7 cellular contexts compared by ENCODE assay signal in the genomic region with DNA sequence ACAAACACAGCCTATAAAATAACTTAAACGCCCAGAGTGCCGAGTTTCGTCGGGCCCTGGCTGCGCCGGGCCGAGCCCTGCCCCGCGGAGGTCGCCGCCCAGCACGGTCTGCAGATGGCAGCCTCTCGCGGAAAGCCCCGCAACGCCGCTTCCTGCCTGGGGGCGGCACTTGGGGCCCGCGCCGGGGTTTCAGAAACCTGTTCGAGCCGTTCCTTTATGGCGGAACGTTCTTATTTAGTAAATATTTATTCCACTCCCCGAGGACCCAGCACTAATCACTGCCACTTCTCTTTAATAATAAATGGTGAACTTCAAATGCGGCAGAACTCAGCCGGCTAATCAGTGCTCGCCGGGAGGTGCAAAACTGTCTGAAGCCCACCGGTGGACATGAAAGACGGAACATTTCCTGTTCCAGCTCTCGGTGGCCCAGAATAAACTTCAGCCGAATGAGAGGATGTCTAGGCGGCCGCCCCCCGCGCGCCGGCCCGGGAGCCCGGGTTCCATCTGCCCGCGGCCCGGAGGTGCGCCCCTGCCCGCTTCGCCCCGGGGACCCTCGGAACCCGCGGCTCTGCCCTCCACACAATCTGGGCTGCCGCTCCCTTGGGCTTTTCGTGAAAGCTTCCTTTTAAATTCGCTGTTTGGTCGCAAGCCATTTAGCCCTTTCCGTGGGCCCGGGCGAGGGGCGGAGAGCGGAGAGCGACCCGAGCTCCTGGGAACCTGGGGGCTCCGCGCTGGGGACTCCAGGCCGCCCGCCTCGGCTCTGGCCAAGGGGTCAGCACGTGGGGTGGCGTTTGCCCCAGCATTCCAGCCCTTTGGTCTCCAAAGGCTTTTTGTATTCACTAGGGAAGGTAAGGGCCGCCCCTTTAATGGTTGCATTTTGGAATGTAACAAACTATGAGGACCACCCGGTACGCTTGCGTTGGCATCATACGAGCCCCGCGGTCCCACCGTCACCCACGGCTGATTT.
A peak's percentile ranks its signal among the peaks of the same experiment; 100 is the strongest.
DNase-seq lines count a peak whose midpoint lies in the region; ATAC-seq and TF ChIP-seq lines count a peak whose summit lies in the region.

No MANE protein-coding gene starts in this region.

- peaks cover 8% of the 10 kb centered on the region for H3K4me1 ChIP-seq in HAP-1
- H3K4me1 ChIP-seq in MM.1S (ENCODE audit: low read length), result peaks cover 27% of the 10 kb centered on the region

- no peaks in the 10 kb centered on the region for H3K9me3 Mint-ChIP-seq in WTC11
- H3K9me3 Mint-ChIP-seq in central memory CD8-positive, alpha-beta T cell, result no peaks in the 10 kb centered on the region

- POLR2A ChIA-PET in WTC11 (lab: Charles Lee), result interaction anchor here (1.0 kb wide), 1 partner anchor 415 kb away, joined by 3 read pairs; no protein-coding TSS in a partner anchor

- peaks cover 16% of the 10 kb centered on the region for H3K27me3 ChIP-seq in HAP-1 (ENCODE audit: low read depth)
- no peaks in the 10 kb centered on the region for H3K27me3 ChIP-seq in MM.1S (replicated peaks; ENCODE audit: insufficient read depth, low read length)

- peak overlapping the region; percentile 92 for H2AFZ ChIP-seq in MM.1S (ENCODE audit: low read length)

- H3K9me3 ChIP-seq in HAP-1 (no peaks in the 10 kb centered on the region), MM.1S (replicated peaks; ENCODE audit: insufficient read depth, low read length) (no peaks in the 10 kb centered on the region)

- peak overlapping the region; percentile 87 for H3K9ac ChIP-seq in MM.1S (ENCODE audit: low read length)

- H3F3A ChIP-seq in MM.1S (ENCODE audit: insufficient read depth, low read length), result peaks cover 19% of the 10 kb centered on the region

- CTCF ChIA-PET in WTC11 (lab: Charles Lee), result interaction anchor here (0.6 to 2.3 kb wide), 10 partner anchors 11 to 1472 kb away, joined by 3 to 20 read pairs (median 4); no protein-coding TSS in a partner anchor

- no peaks in the 10 kb centered on the region for H3K9me2 ChIP-seq in MM.1S (replicated peaks; ENCODE audit: insufficient read depth, low read length)

- H3K79me2 ChIP-seq in MM.1S (ENCODE audit: low read length), result no peaks in the 10 kb centered on the region

- DNase-seq in HAP-1 (ENCODE audit: low spot score in 2 of 2) (peak; percentile 28 to 80), MM.1S (peak; percentile 93), WTC11 (ENCODE audit: low spot score) (peak; percentile 85), left colon (peak; percentile 66 to 81)
- peak; percentile 25 to 33 for DNase-seq in central memory CD8-positive, alpha-beta T cell (ENCODE audit: low spot score in 2 of 2)
- DNase-seq in stimulated activated CD4-positive, alpha-beta T cell treated with anti-CD3 and anti-CD28 coated beads, Interleukin-4, amount 100 ng/mL, for 4 hours, result peak; percentile 45 to 46

- H4K20me1 ChIP-seq in MM.1S (ENCODE audit: insufficient read depth, low read length), result no peaks in the 10 kb centered on the region

- in situ Hi-C loops in HAP-1 (cut with MboI; ENCODE audit: low sequenced_read_pairs), result no loop called here

- H3K4me3 ChIP-seq in HAP-1, result peak overlapping the region; percentile 28
- H3K4me3 ChIP-seq in MM.1S (ENCODE audit: low read length), result peak overlapping the region; percentile 72

- ATAC-seq in WTC11 (peak; percentile 89), left colon (peak; percentile 83)
- peak; percentile 82 for ATAC-seq in central memory CD8-positive, alpha-beta T cell (replicated peaks; ENCODE audit: extremely low read depth, poor library complexity, severe bottlenecking)

- intact Hi-C loops in left colon (cut with DNase I, micrococcal nuclease), result loop anchor here in 1 of 2 donors (10.0 kb wide), 1 partner anchor 978 kb away; no protein-coding TSS in a partner anchor

- peak overlapping the region; percentile 89 for H3K27ac ChIP-seq in MM.1S (ENCODE audit: low read length)

- H3K36me3 Mint-ChIP-seq in WTC11, result no peaks in the 10 kb centered on the region
- H3K36me3 Mint-ChIP-seq in central memory CD8-positive, alpha-beta T cell (ENCODE audit: insufficient read depth), result no peaks in the 10 kb centered on the region

- H3K4me2 ChIP-seq in MM.1S (ENCODE audit: low read depth, low read length), result peak overlapping the region; percentile 92

- H3K4me1 Mint-ChIP-seq in WTC11, result peaks cover 11% of the 10 kb centered on the region
- peaks cover 9% of the 10 kb centered on the region for H3K4me1 Mint-ChIP-seq in central memory CD8-positive, alpha-beta T cell

- H3K36me3 ChIP-seq in HAP-1 (replicated peaks), result no peaks in the 10 kb centered on the region
- no peaks in the 10 kb centered on the region for H3K36me3 ChIP-seq in MM.1S (replicated peaks; ENCODE audit: insufficient read depth, low read length)

- H3K4me3 Mint-ChIP-seq in WTC11, result peak overlapping the region; percentile 79
- H3K4me3 Mint-ChIP-seq in central memory CD8-positive, alpha-beta T cell, result peak overlapping the region; percentile 66

- H3K27ac Mint-ChIP-seq in WTC11, result peak overlapping the region; percentile 76; the same call in 1 of the 2 replicates
- H3K27ac Mint-ChIP-seq in central memory CD8-positive, alpha-beta T cell (ENCODE audit: low read depth), result no peak overlapping the region

- TF ChIP-seq CTCF in GM12873 (IDR thresholded peaks at IDR 0.05; ENCODE audit: insufficient read depth, low read depth, low read length, missing control alignments) (peak; percentile 21), MM.1S (IDR thresholded peaks at IDR 0.05; ENCODE audit: low read length) (peak; percentile 48), WTC11 (IDR thresholded peaks at IDR 0.05) (no peak; the same call in 1 of the 2 replicates)

- no peaks in the 10 kb centered on the region for H3K27me3 Mint-ChIP-seq in WTC11 (ENCODE audit: low read depth)
- H3K27me3 Mint-ChIP-seq in central memory CD8-positive, alpha-beta T cell, result peaks cover 41% of the 10 kb centered on the region

TF ChIP-seq in WTC11, 78 proteins besides CTCF, POLR2A, EP300 and RAD21 (continues in another document):
- TF ChIP-seq, protein P1, sequence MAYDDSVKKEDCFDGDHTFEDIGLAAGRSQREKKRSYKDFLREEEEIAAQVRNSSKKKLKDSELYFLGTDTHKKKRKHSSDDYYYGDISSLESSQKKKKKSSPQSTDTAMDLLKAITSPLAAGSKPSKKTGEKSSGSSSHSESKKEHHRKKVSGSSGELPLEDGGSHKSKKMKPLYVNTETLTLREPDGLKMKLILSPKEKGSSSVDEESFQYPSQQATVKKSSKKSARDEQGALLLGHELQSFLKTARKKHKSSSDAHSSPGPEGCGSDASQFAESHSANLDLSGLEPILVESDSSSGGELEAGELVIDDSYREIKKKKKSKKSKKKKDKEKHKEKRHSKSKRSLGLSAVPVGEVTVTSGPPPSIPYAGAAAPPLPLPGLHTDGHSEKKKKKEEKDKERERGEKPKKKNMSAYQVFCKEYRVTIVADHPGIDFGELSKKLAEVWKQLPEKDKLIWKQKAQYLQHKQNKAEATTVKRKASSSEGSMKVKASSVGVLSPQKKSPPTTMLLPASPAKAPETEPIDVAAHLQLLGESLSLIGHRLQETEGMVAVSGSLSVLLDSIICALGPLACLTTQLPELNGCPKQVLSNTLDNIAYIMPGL (CRISPR knock-in tag; IDR thresholded peaks at IDR 0.05), result peak; percentile 83
- TF ChIP-seq, protein P2, sequence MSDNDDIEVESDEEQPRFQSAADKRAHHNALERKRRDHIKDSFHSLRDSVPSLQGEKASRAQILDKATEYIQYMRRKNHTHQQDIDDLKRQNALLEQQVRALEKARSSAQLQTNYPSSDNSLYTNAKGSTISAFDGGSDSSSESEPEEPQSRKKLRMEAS (CRISPR knock-in tag; IDR thresholded peaks at IDR 0.05), result peak; percentile 67
- TF ChIP-seq MYBL2 (CRISPR knock-in tag; IDR thresholded peaks at IDR 0.05), result 0 out of 2 replicates have a peak, but pooled peaks have one; percentile 34
- TF ChIP-seq OVOL2 (CRISPR knock-in tag; IDR thresholded peaks at IDR 0.05; ENCODE audit: borderline replicate concordance), result no peak
- TF ChIP-seq, protein P3, sequence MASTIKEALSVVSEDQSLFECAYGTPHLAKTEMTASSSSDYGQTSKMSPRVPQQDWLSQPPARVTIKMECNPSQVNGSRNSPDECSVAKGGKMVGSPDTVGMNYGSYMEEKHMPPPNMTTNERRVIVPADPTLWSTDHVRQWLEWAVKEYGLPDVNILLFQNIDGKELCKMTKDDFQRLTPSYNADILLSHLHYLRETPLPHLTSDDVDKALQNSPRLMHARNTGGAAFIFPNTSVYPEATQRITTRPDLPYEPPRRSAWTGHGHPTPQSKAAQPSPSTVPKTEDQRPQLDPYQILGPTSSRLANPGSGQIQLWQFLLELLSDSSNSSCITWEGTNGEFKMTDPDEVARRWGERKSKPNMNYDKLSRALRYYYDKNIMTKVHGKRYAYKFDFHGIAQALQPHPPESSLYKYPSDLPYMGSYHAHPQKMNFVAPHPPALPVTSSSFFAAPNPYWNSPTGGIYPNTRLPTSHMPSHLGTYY (CRISPR knock-in tag; IDR thresholded peaks at IDR 0.05), result no peak
- TF ChIP-seq, protein P4, sequence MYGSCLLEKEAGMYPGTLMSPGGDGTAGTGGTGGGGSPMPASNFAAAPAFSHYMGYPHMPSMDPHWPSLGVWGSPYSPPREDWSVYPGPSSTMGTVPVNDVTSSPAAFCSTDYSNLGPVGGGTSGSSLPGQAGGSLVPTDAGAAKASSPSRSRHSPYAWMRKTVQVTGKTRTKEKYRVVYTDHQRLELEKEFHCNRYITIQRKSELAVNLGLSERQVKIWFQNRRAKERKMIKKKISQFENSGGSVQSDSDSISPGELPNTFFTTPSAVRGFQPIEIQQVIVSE (CRISPR knock-in tag; IDR thresholded peaks at IDR 0.05; ENCODE audit: borderline replicate concordance), result no peak
- TF ChIP-seq, protein P5, sequence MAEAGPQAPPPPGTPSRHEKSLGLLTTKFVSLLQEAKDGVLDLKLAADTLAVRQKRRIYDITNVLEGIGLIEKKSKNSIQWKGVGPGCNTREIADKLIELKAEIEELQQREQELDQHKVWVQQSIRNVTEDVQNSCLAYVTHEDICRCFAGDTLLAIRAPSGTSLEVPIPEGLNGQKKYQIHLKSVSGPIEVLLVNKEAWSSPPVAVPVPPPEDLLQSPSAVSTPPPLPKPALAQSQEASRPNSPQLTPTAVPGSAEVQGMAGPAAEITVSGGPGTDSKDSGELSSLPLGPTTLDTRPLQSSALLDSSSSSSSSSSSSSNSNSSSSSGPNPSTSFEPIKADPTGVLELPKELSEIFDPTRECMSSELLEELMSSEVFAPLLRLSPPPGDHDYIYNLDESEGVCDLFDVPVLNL (CRISPR knock-in tag; IDR thresholded peaks at IDR 0.05; ENCODE audit: borderline replicate concordance, low read depth), result no peak
- no peak for TF ChIP-seq ZNF416 (CRISPR knock-in tag; IDR thresholded peaks at IDR 0.05)
- TF ChIP-seq, protein P6, sequence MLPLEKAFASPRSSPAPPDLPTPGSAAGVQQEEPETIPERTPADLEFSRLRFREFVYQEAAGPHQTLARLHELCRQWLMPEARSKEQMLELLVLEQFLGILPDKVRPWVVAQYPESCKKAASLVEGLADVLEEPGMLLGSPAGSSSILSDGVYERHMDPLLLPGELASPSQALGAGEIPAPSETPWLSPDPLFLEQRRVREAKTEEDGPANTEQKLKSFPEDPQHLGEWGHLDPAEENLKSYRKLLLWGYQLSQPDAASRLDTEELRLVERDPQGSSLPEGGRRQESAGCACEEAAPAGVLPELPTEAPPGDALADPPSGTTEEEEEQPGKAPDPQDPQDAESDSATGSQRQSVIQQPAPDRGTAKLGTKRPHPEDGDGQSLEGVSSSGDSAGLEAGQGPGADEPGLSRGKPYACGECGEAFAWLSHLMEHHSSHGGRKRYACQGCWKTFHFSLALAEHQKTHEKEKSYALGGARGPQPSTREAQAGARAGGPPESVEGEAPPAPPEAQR (CRISPR knock-in tag; IDR thresholded peaks at IDR 0.05), result no peak

Comparison
In these comparisons a context has a peak if more than half of its experiments do, and no peak if none do; other contexts are left out.
1. Peak in every context shown above with its lines: DNase-seq, ATAC-seq, H3K4me3 ChIP-seq and H3K27ac ChIP-seq.
2. DNase-seq: peak in every context shown above with its lines; median percentile 93 in MM.1S; 85 in WTC11; 74 in left colon; 54 in HAP-1; 46 in stimulated activated CD4-positive, alpha-beta T cell treated with anti-CD3 and anti-CD28 coated beads, Interleukin-4, amount 100 ng/mL, for 4 hours; 29 in central memory CD8-positive, alpha-beta T cell.